In the genomic region with DNA sequence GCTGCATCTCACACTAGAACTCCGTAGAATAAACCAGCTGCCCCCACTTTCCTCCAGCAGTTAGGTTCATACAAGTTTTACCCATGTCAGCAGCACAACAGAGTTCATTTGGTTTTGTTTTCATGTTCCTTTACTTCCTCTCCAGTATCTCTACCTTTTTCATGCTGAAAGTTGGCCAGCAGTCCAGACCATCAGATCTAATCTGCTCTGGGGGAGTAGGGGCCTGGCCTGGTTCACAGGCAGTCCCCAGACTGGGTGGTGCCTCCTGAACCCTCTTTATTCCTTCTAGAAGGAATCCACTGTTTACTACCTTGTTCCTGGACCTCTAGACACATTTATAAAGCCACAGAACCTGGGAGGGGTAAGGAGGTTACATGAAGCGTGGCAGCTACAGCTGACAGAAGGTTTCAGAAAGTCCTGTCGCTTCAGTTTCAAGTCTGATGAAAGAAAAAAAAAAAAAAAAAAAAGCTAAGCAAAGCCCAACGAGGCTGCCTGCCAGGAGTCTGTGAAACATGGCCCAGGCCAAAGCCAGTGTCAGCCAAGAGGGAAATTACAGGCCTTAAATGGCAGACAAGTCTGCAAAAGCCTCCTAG, we compare ENCODE assay signal across 9 cellular contexts.
DNase-seq lines count a peak whose midpoint lies in the region; ATAC-seq and TF ChIP-seq lines count a peak whose summit lies in the region.
"Had no signal": no experiment of that assay in that cellular context is flagged by ENCODE, and none has a peak within 500 bp of the region (broad histone marks: within the 10 kb centered on the region; RNA-seq: fewer than 3 reads in every experiment).

No MANE protein-coding gene starts in this region.

- H3K4me1 Mint-ChIP-seq in CD8-positive, alpha-beta memory T cell, result peaks cover 47 to 51% (median 50%) of the 10 kb centered on the region in 3 donors
- no peaks in the 10 kb centered on the region for H3K4me1 Mint-ChIP-seq in Calu3 (ENCODE audit: low read depth, unreplicated experiment)

- peaks cover 0 to 4% (median 0%) of the 10 kb centered on the region in 3 donors for H3K36me3 Mint-ChIP-seq in CD8-positive, alpha-beta memory T cell
- no peaks in the 10 kb centered on the region for H3K36me3 Mint-ChIP-seq in Calu3 (ENCODE audit: insufficient read depth, unreplicated experiment)

- BruUV-seq in Calu3 (replicated peaks; lab: Mats Ljungman, UMichigan), result no TSS peak

- peaks cover 0 to 7% (median 0%) of the 10 kb centered on the region in 5 donors for H3K9me3 Mint-ChIP-seq in CD8-positive, alpha-beta memory T cell
- H3K9me3 Mint-ChIP-seq in Calu3 (ENCODE audit: low read depth, unreplicated experiment), result no peaks in the 10 kb centered on the region

- H3K27ac ChIP-seq in CD8-positive, alpha-beta memory T cell (ENCODE audit: low read depth, low read length), result peak overlapping the region; percentile 56
- peak overlapping the region; percentile 95 for H3K27ac ChIP-seq in rectal smooth muscle tissue (ENCODE audit: low read depth, low read length)
- H3K27ac ChIP-seq: neutrophil had no signal

- ATAC-seq in GM19372 (IDR thresholded peaks at IDR 0.05; ENCODE audit: low read depth, unreplicated experiment) (peak; percentile 85), HG03432 (IDR thresholded peaks at IDR 0.05; ENCODE audit: unreplicated experiment) (peak; percentile 91)

- H3K27ac Mint-ChIP-seq in CD8-positive, alpha-beta memory T cell, result peak overlapping the region; percentile 34 to 96 (median 91)
- H3K27ac Mint-ChIP-seq in Calu3 (ENCODE audit: unreplicated experiment), result no peak overlapping the region

- POLR2A ChIA-PET in CD8-positive, alpha-beta memory T cell (lab: Charles Lee), result interaction anchor here (0.6 to 1.2 kb wide), 8 partner anchors 12 to 267 kb away, joined by 3 to 9 read pairs (median 4); a partner anchor contains a TSS

- no peak overlapping the region for H3K9ac ChIP-seq in rectal smooth muscle tissue (ENCODE audit: low read length)

- H3K9me3 ChIP-seq in CD8-positive, alpha-beta memory T cell (ENCODE audit: low read length), result no peaks in the 10 kb centered on the region
- H3K9me3 ChIP-seq: neutrophil had no signal

- CTCF ChIA-PET in CD8-positive, alpha-beta memory T cell (lab: Charles Lee), result interaction anchor here (0.6 to 1.3 kb wide), 4 partner anchors 26 to 35 kb away, joined by 3 to 5 read pairs (median 3); no protein-coding TSS in a partner anchor
- CTCF ChIA-PET in Calu3 (lab: Charles Lee), result interaction anchor here (0.6 to 0.7 kb wide), 3 partner anchors 28 to 194 kb away, joined by 4 to 8 read pairs (median 4); no protein-coding TSS in a partner anchor

- DNase-seq in CD8-positive, alpha-beta memory T cell, result peak in 2 of 5 donors; percentile 34 to 39
- DNase-seq in activated T-cell treated with anti-CD3 and anti-CD28 coated beads, Interleukin-2, amount 50 U/mL, for 48 hours, result peak; percentile 29 to 46
- DNase-seq in glomerular visceral epithelial cell (ENCODE audit: extremely low spot score) (peak; percentile 43), NCI-H82 (lab: John Stamatoyannopoulos, UW) (no peak), Calu3 (no peak)

- H3K36me3 ChIP-seq in CD8-positive, alpha-beta memory T cell (ENCODE audit: insufficient read depth, low read length), result no peaks in the 10 kb centered on the region
- no peaks in the 10 kb centered on the region for H3K36me3 ChIP-seq in rectal smooth muscle tissue (ENCODE audit: control insufficient read depth, insufficient read depth, low read length)
- H3K36me3 ChIP-seq: neutrophil had no signal

- peak overlapping the region in 6 of 7 donors; percentile 43 to 83 (median 62) for H3K4me3 Mint-ChIP-seq in CD8-positive, alpha-beta memory T cell
- H3K4me3 Mint-ChIP-seq in Calu3 (ENCODE audit: low read depth, unreplicated experiment), result no peak overlapping the region

- H3K27me3 Mint-ChIP-seq in CD8-positive, alpha-beta memory T cell, result no peaks in the 10 kb centered on the region
- no peaks in the 10 kb centered on the region for H3K27me3 Mint-ChIP-seq in Calu3 (ENCODE audit: unreplicated experiment)

- intact Hi-C loops in Calu3 (cut with micrococcal nuclease; ENCODE audit: unreplicated experiment), result no loop called here

- H3K27me3 ChIP-seq in CD8-positive, alpha-beta memory T cell (ENCODE audit: insufficient read depth, low read length, poor library complexity, severe bottlenecking), result no peaks in the 10 kb centered on the region
- no peaks in the 10 kb centered on the region for H3K27me3 ChIP-seq in rectal smooth muscle tissue (ENCODE audit: control insufficient read depth, insufficient read depth, low read length)

- TF ChIP-seq CTCF in Calu3 (IDR thresholded peaks at IDR 0.05; ENCODE audit: unreplicated experiment), result no peak

- H3K4me1 ChIP-seq in CD8-positive, alpha-beta memory T cell (ENCODE audit: insufficient read depth, low read length), result peaks cover 38% of the 10 kb centered on the region
- H3K4me1 ChIP-seq in rectal smooth muscle tissue (ENCODE audit: control insufficient read depth, insufficient read depth, low read length), result peaks cover 9% of the 10 kb centered on the region

- peak overlapping the region; percentile 30 for H3K4me3 ChIP-seq in CD8-positive, alpha-beta memory T cell (ENCODE audit: low read length)
- no peak overlapping the region for H3K4me3 ChIP-seq in rectal smooth muscle tissue (ENCODE audit: low read length)

Comparison
In these comparisons a context has a peak if more than half of its experiments do, and no peak if none do; other contexts are left out.
1. DNase-seq: peak in activated T-cell treated with anti-CD3 and anti-CD28 coated beads, Interleukin-2, amount 50 U/mL, for 48 hours (2 of 2) and glomerular visceral epithelial cell (single experiment); none in NCI-H82 (single experiment) and Calu3 (single experiment).